Comparison of ENCODE assay signal across 19 cellular contexts in genomic region chr6:142341855-142342330, GRCh38. TPM values are rescaled to one million over a fixed set of nuclear protein-coding genes. Genes with fewer than 3 reads are reported as not detected.
A peak's percentile ranks its signal among the peaks of the same experiment; 100 is the strongest.
DNase-seq lines count a peak whose midpoint lies in the region; ATAC-seq, FAIRE-seq and TF ChIP-seq lines count a peak whose summit lies in the region.
"Had no signal": no experiment of that assay in that cellular context is flagged by ENCODE, and none has a peak within 500 bp of the region (broad histone marks: within the 10 kb centered on the region; RNA-seq: fewer than 3 reads in every experiment).

No MANE protein-coding gene starts in this region.

- TF ChIP-seq POLR2A in HepG2 (IDR thresholded peaks at IDR 0.05; ENCODE audit: insufficient read depth in 1 of 2, low read depth in 2 of 2, low read length in 2 of 2): no peak
- no peak for TF ChIP-seq POLR2A in right lobe of liver (IDR thresholded peaks at IDR 0.05)
- TF ChIP-seq POLR2A in body of pancreas (IDR thresholded peaks at IDR 0.05): no peak

- H3K4me3 ChIP-seq in HepG2 (replicated peaks in 1 of 3; ENCODE audit: insufficient read depth in 1 of 3, low read depth in 2 of 3, low read length in 3 of 3): no peak overlapping the region
- H3K4me3 ChIP-seq in right lobe of liver: no peak overlapping the region
- no peak overlapping the region for H3K4me3 ChIP-seq in PC-3 (ENCODE audit: low read length)
- H3K4me3 ChIP-seq in body of pancreas: no peak overlapping the region
- no peak overlapping the region for H3K4me3 ChIP-seq in MG63
- H3K4me3 ChIP-seq: K562 had no signal

- in situ Hi-C loops in HepG2 (cut with HindIII; ENCODE audit: extremely low pct_ligation_motif_present, low pct_unique_long_range_greater_than_20kb): no loop called here

- H3F3A ChIP-seq in PC-3 (ENCODE audit: low read length, unreplicated experiment): no peaks in the 10 kb centered on the region

- TF ChIP-seq EP300 in HepG2 (IDR thresholded peaks at IDR 0.05; ENCODE audit: low read depth in 2 of 2, low read length in 2 of 2): no peak
- no peak for TF ChIP-seq EP300 in HepG2 (CRISPR knock-in tag; IDR thresholded peaks at IDR 0.05; ENCODE audit: borderline replicate concordance)

- ATAC-seq in HepG2 (no peak), right lobe of liver (no peak), PC-3 (no peak), body of pancreas (no peak)
- ATAC-seq: K562 had no signal

- peak overlapping the region; percentile 57 for H3K27ac Mint-ChIP-seq in mesothelial cell of epicardium
- H3K27ac Mint-ChIP-seq: CD4-positive, CD25-positive, alpha-beta regulatory T cell; H9 had no signal

- peaks cover 4% of the 10 kb centered on the region for H3K36me3 Mint-ChIP-seq in mesothelial cell of epicardium
- H3K36me3 Mint-ChIP-seq: CD4-positive, CD25-positive, alpha-beta regulatory T cell had no signal

- BruUV-seq in HepG2 (replicated peaks; lab: Mats Ljungman, UMichigan) (no TSS peak), PC-3 (replicated peaks; lab: Mats Ljungman, UMichigan) (no TSS peak)

- CTCF ChIA-PET in HepG2 (lab: Yijun Ruan, JAX; ENCODE audit: low intra/inter-chr PET ratio, low total read pairs): no interaction called here
- CTCF ChIA-PET in PC-3 (lab: Charles Lee): no interaction called here

- H3K4me2 ChIP-seq in HepG2 (ENCODE audit: low read depth, low read length) (no peak overlapping the region), PC-3 (ENCODE audit: low read length) (peak overlapping the region; percentile 31; the same call in 1 of the 2 replicates)

- 96% methylated on average over 2 of the region's 2 CpGs for WGBS in HepG2 (ENCODE audit: low lambda C conversion rate)
- 94% methylated on average over 2 of the region's 2 CpGs for WGBS in right lobe of liver (ENCODE audit: insufficient coverage, low coverage, low lambda C conversion rate, missing lambda C conversion rate)
- 66 to 81% methylated on average over 2 of the region's 2 CpGs for WGBS in body of pancreas, 2 donors

- no peaks in the 10 kb centered on the region for H3K27me3 ChIP-seq in HepG2 (ENCODE audit: control insufficient read depth in 1 of 2, insufficient read depth in 2 of 2, low read length in 2 of 2)
- no peaks in the 10 kb centered on the region for H3K27me3 ChIP-seq in right lobe of liver
- H3K27me3 ChIP-seq in PC-3 (ENCODE audit: low read length): no peaks in the 10 kb centered on the region
- no peaks in the 10 kb centered on the region for H3K27me3 ChIP-seq in body of pancreas
- no peaks in the 10 kb centered on the region for H3K27me3 ChIP-seq in MG63
- H3K27me3 ChIP-seq: BE2C had no signal

- H3K79me2 ChIP-seq in HepG2 (ENCODE audit: insufficient read depth, low read length): peaks cover 90% of the 10 kb centered on the region
- peaks cover 76% of the 10 kb centered on the region for H3K79me2 ChIP-seq in PC-3 (ENCODE audit: low read length)

- intact Hi-C loops in HepG2 (cut with micrococcal nuclease; ENCODE audit: unreplicated experiment): no loop called here
- intact Hi-C loops in right lobe of liver (cut with DNase I): no loop called here
- intact Hi-C loops in PC-3 (cut with micrococcal nuclease): no loop called here
- intact Hi-C loops in body of pancreas (cut with DNase I): no loop called here

- H3K9ac ChIP-seq in HepG2 (ENCODE audit: insufficient read depth, low read depth, low read length): no peak overlapping the region
- H3K9ac ChIP-seq in PC-3 (ENCODE audit: low read length): no peak overlapping the region

- no peak overlapping the region for H2AFZ ChIP-seq in HepG2 (ENCODE audit: low read length)
- H2AFZ ChIP-seq in PC-3 (ENCODE audit: low read length): no peak overlapping the region

- TF ChIP-seq CTCF in HepG2 (CRISPR knock-in tag; IDR thresholded peaks at IDR 0.05) (no peak), right lobe of liver (IDR thresholded peaks at IDR 0.05) (no peak), PC-3 (conservative IDR thresholded peaks at IDR 0.05; ENCODE audit: low read depth, low read length) (no peak), mesothelial cell of epicardium (IDR thresholded peaks at IDR 0.05; ENCODE audit: unreplicated experiment) (no peak), body of pancreas (IDR thresholded peaks at IDR 0.05) (no peak)

- no peak for TF ChIP-seq RAD21 in HepG2 (CRISPR knock-in tag; IDR thresholded peaks at IDR 0.05)

- POLR2A ChIA-PET in HepG2 (lab: Yijun Ruan, JAX) (no interaction called here), PC-3 (lab: Charles Lee; ENCODE audit: unreplicated experiment) (no interaction called here)

- H3K4me1 ChIP-seq in HepG2 (ENCODE audit: insufficient read depth, low read length) (peaks cover 17% of the 10 kb centered on the region), right lobe of liver (peaks cover 0 to 11% (median 4%) of the 10 kb centered on the region in 4 donors), PC-3 (ENCODE audit: insufficient read depth, low read length) (peaks cover 23% of the 10 kb centered on the region), body of pancreas (no peaks in the 10 kb centered on the region)
- H3K4me1 ChIP-seq: BE2C, Caco-2 had no signal

- DNase-seq in HepG2 (ENCODE audit: low spot score) (no peak), right lobe of liver (no peak), PC-3 (no peak), mesothelial cell of epicardium (ENCODE audit: low spot score in 2 of 2, unreplicated experiment in 2 of 2) (no peak), body of pancreas (no peak), MG63 (no peak), AG08396 (ENCODE audit: low spot score) (no peak)
- DNase-seq: 8988T; BE2C; C1 segment of cervical spinal cord; Caco-2; CD4-positive, CD25-positive, alpha-beta regulatory T cell; DMS79; GDM1; H9 had no signal

- no peaks in the 10 kb centered on the region for H3K9me2 ChIP-seq in PC-3 (replicated peaks; ENCODE audit: low read length)

- peaks cover 11% of the 10 kb centered on the region for H3K9me3 Mint-ChIP-seq in mesothelial cell of epicardium
- H3K9me3 Mint-ChIP-seq: H9 had no signal

- H3K4me1 Mint-ChIP-seq in mesothelial cell of epicardium: peaks cover 40% of the 10 kb centered on the region
- H3K4me1 Mint-ChIP-seq: CD4-positive, CD25-positive, alpha-beta regulatory T cell had no signal

- no peaks in the 10 kb centered on the region for H3K27me3 Mint-ChIP-seq in mesothelial cell of epicardium (ENCODE audit: low read depth)

- H3K27ac ChIP-seq in HepG2 (ENCODE audit: extremely low read length, insufficient read depth, low read length) (no peak overlapping the region), right lobe of liver (no peak overlapping the region), PC-3 (ENCODE audit: low read length) (peak overlapping the region; percentile 41; the same call in 1 of the 2 replicates), body of pancreas (no peak overlapping the region)

- peaks cover 12% of the 10 kb centered on the region; the same call in 1 of the 2 replicates for H4K20me1 ChIP-seq in HepG2 (ENCODE audit: insufficient read depth, low read length)
- no peaks in the 10 kb centered on the region for H4K20me1 ChIP-seq in PC-3 (ENCODE audit: low read length)

- H3K9me3 ChIP-seq in HepG2 (ENCODE audit: low read length) (no peaks in the 10 kb centered on the region), right lobe of liver (no peaks in the 10 kb centered on the region), PC-3 (ENCODE audit: low read length) (no peaks in the 10 kb centered on the region), body of pancreas (no peaks in the 10 kb centered on the region), MG63 (0 out of 2 replicates have a peak, but pooled peaks cover 2% of the 10 kb centered on the region)
- H3K9me3 ChIP-seq: BE2C, Caco-2 had no signal

- H3K4me3 Mint-ChIP-seq in mesothelial cell of epicardium: no peak overlapping the region
- H3K4me3 Mint-ChIP-seq: CD4-positive, CD25-positive, alpha-beta regulatory T cell; H9 had no signal

- FAIRE-seq in HepG2 (lab: Jason Lieb, UNC): no peak
- FAIRE-seq: D721Med, GM12892, H1, K562 had no signal

- H3K36me3 ChIP-seq in HepG2 (replicated peaks in 1 of 2; ENCODE audit: control insufficient read depth in 1 of 2, insufficient read depth in 2 of 2, low read length in 2 of 2) (peaks cover 1 to 12% of the 10 kb centered on the region in 2 experiments; a peak in 4 of 5 replicates), right lobe of liver (no peaks in the 10 kb centered on the region), PC-3 (ENCODE audit: low read depth, low read length) (peaks cover 11% of the 10 kb centered on the region), body of pancreas (replicated peaks in 1 of 2; ENCODE audit: insufficient read depth in 1 of 2, low read depth in 2 of 2) (no peaks in the 10 kb centered on the region), MG63 (no peaks in the 10 kb centered on the region)
- H3K36me3 ChIP-seq: BE2C had no signal

TF ChIP-seq in HepG2, 621 proteins besides CTCF, POLR2A, EP300 and RAD21 (continues in another document):
- no peak for TF ChIP-seq ERF (CRISPR knock-in tag; IDR thresholded peaks at IDR 0.05)
- TF ChIP-seq ZNF317 (CRISPR knock-in tag; IDR thresholded peaks at IDR 0.05): peak; percentile 96

RNA-seq across cellular contexts. Expression of gene ADGRG6, which starts 40.1 kb away (rescaled TPM):
- total RNA-seq in HepG2 (2016; rRNA removed; fragmentation: Illumina TruSeq; extraction: Trizol) (83.6 and 129 TPM in 2 replicates), right lobe of liver (100 to 1,000 TPM in 3 of 6 experiments, 10 to 100 TPM in 3; 49.6 to 114 (median 94.6) TPM), PC-3 (2014; rRNA removed) (50.4 and 73.2 TPM in 2 replicates), mesothelial cell of epicardium (33.5 to 36.6 TPM (median 35.4 TPM) in 3 replicates), body of pancreas (10 to 100 TPM in 1 of 2 donors, 1 to 10 TPM in 1; 7.5 to 38.6 TPM)
- 12.9 and 13.3 TPM in 2 replicates for total RNA-seq in HepG2 (2016; cell fraction: cytosol; rRNA removed; fragmentation: Illumina TruSeq; extraction: Trizol; ENCODE audit: low read depth)
- total RNA-seq in HepG2 (2016; cell fraction: insoluble cytoplasmic fraction; rRNA removed; fragmentation: Illumina TruSeq; extraction: Trizol): 76.7 and 125 TPM in 2 replicates
- 29.0 and 33.2 TPM in 2 replicates for total RNA-seq in HepG2 (2016; cell fraction: membrane; rRNA removed; fragmentation: Illumina TruSeq; extraction: Trizol)
- 271 and 292 TPM in 2 replicates for total RNA-seq in HepG2 (2016; cell fraction: nucleus; rRNA removed; fragmentation: Illumina TruSeq; extraction: Trizol)
- polyA plus RNA-seq in HepG2 (2011; rRNA removed): 176 and 249 TPM in 2 replicates
- 115 and 131 TPM in 2 replicates for polyA plus RNA-seq in HepG2 (2011; cell fraction: cytosol; rRNA removed)
- polyA plus RNA-seq in HepG2 (2011; cell fraction: nucleus; rRNA removed): 148 and 157 TPM in 2 replicates
- 116 and 147 TPM in 2 replicates for polyA plus RNA-seq in HepG2 (2012)
- polyA plus RNA-seq in HepG2 (2016; cell fraction: cytosol; fragmentation: Illumina TruSeq; extraction: Trizol; ENCODE audit: low read depth): 1.8 TPM in 2 replicates
- polyA plus RNA-seq in HepG2 (2016; cell fraction: insoluble cytoplasmic fraction; fragmentation: Illumina TruSeq; extraction: Trizol; ENCODE audit: low read depth): 38.7 and 42.8 TPM in 2 replicates
- polyA plus RNA-seq in HepG2 (2016; cell fraction: membrane; fragmentation: Illumina TruSeq; extraction: Trizol; ENCODE audit: low read depth): 5.0 and 5.8 TPM in 2 replicates
- polyA plus RNA-seq in HepG2 (2016; cell fraction: nucleus; fragmentation: Illumina TruSeq; extraction: Trizol; ENCODE audit: insufficient read depth, low read depth): 110 and 113 TPM in 2 replicates
- polyA minus RNA-seq in HepG2 (2011; rRNA and poly(A)+ RNA removed; ENCODE audit: low replicate concordance): 75.0 and 703 TPM in 2 replicates
- 216 and 224 TPM in 2 replicates for polyA minus RNA-seq in HepG2 (2011; cell fraction: cytosol; rRNA and poly(A)+ RNA removed)
- polyA minus RNA-seq in HepG2 (2011; cell fraction: nucleus; rRNA and poly(A)+ RNA removed): 1,103 and 1,189 TPM in 2 replicates
- 0.64 and 0.99 TPM in 2 replicates for total RNA-seq in MG63 (2014; rRNA removed; shearing (Covaris generic); ENCODE audit: low replicate concordance)
- polyA plus RNA-seq: CD4-positive, CD25-positive, alpha-beta regulatory T cell had no signal
